8 cellular contexts compared by ENCODE assay signal in genomic region chrX:139044680-139045079, GRCh38.
"Had no signal": no experiment of that assay in that cellular context is flagged by ENCODE, and none has a peak within 500 bp of the region (broad histone marks: within the 10 kb centered on the region; RNA-seq: fewer than 3 reads in every experiment).

No MANE protein-coding gene starts in this region.

- H3K9me3 ChIP-seq: HAP-1 had no signal

- H3K27ac Mint-ChIP-seq: GM23338, H9, HFFc6 had no signal

- H3K4me1 ChIP-seq: HAP-1 had no signal

- H3K4me3 ChIP-seq: GM23248, GM23338, HAP-1 had no signal

- H3K27ac ChIP-seq: GM23248 had no signal

- H3K4me3 Mint-ChIP-seq: GM23338, H9, HFFc6 had no signal

- H3K4me1 Mint-ChIP-seq: GM23338, H9 had no signal

- H3K36me3 ChIP-seq: HAP-1 had no signal

- DNase-seq: GM23248, GOT3, H7, H9, HCEC 1CT, HFFc6 had no signal
